8 cellular contexts compared by ENCODE assay signal in genomic region chr14:105397350-105397931, GRCh38. TPM values are rescaled to one million over a fixed set of nuclear protein-coding genes. Genes with fewer than 3 reads are reported as not detected.
A peak's percentile ranks its signal among the peaks of the same experiment; 100 is the strongest.
DNase-seq lines count a peak whose midpoint lies in the region; ATAC-seq and TF ChIP-seq lines count a peak whose summit lies in the region.

No MANE protein-coding gene starts in this region.

- H3K4me3 ChIP-seq in cardiac fibroblast (replicated peaks in 1 of 2; ENCODE audit: low read depth in 2 of 2, low read length in 2 of 2) (peak overlapping the region; percentile 73), mucosa of descending colon (no peak overlapping the region), vagina (peak overlapping the region; percentile 82 to 95)

- CTCF ChIA-PET in GM10248 (lab: Yijun Ruan, JAX) = interaction anchor here (1.0 to 3.7 kb wide), 4 partner anchors 27 to 134 kb away, joined by 3 to 13 read pairs (median 3); no protein-coding TSS in a partner anchor

- H3K4me1 Mint-ChIP-seq in activated naive CD4-positive, alpha-beta T cell treated with anti-CD3 and anti-CD28 coated beads, Interleukin-2, amount 50 U/mL, for 24 hours = peaks cover 15% of the 10 kb centered on the region

- peak overlapping the region; percentile 91 for H3K4me3 Mint-ChIP-seq in activated naive CD4-positive, alpha-beta T cell treated with anti-CD3 and anti-CD28 coated beads, Interleukin-2, amount 50 U/mL, for 24 hours

- no peak for DNase-seq in activated naive CD4-positive, alpha-beta T cell treated with anti-CD3 and anti-CD28 coated beads, Interleukin-2, amount 50 U/mL, for 16 hours
- DNase-seq in cardiac fibroblast (ENCODE audit: low read depth in 2 of 2) (no peak), mucosa of descending colon (peak in 2 of 3 donors; percentile 45 to 57), vagina (ENCODE audit: extremely low spot score in 2 of 2) (no peak), NCI-H1417 treated with DMSO at 0.1 percent for 48 hours (lab: John Stamatoyannopoulos, UW) (no peak), GM10248 (ENCODE audit: extremely low spot score) (no peak)

- H3K36me3 ChIP-seq in mucosa of descending colon (ENCODE audit: low read depth) (no peaks in the 10 kb centered on the region), vagina (peaks cover 0 to 8% of the 10 kb centered on the region in 2 donors)

- H3K9me3 ChIP-seq in mucosa of descending colon = no peaks in the 10 kb centered on the region
- no peaks in the 10 kb centered on the region for H3K9me3 ChIP-seq in vagina

- POLR2A ChIA-PET in GM10248 (lab: Yijun Ruan, JAX) = interaction anchor here (0.8 kb wide), 1 partner anchor 97 kb away, joined by 3 read pairs; the partner anchor contains the start of gene BRF1

- H3K27me3 ChIP-seq in vagina = no peaks in the 10 kb centered on the region

- H3K27me3 Mint-ChIP-seq in activated naive CD4-positive, alpha-beta T cell treated with anti-CD3 and anti-CD28 coated beads, Interleukin-2, amount 50 U/mL, for 24 hours = no peaks in the 10 kb centered on the region

- H3K36me3 Mint-ChIP-seq in activated naive CD4-positive, alpha-beta T cell treated with anti-CD3 and anti-CD28 coated beads, Interleukin-2, amount 50 U/mL, for 24 hours = peaks cover 12% of the 10 kb centered on the region

- H3K4me1 ChIP-seq in mucosa of descending colon (ENCODE audit: low read depth) (peaks cover 10% of the 10 kb centered on the region), vagina (peaks cover 27% of the 10 kb centered on the region)

- ATAC-seq in mucosa of descending colon (no peak), HG03280 (IDR thresholded peaks at IDR 0.05; ENCODE audit: unreplicated experiment) (no peak)

- H3K9me3 Mint-ChIP-seq in activated naive CD4-positive, alpha-beta T cell treated with anti-CD3 and anti-CD28 coated beads, Interleukin-2, amount 50 U/mL, for 24 hours = peaks cover 10% of the 10 kb centered on the region

- H3K27ac Mint-ChIP-seq in activated naive CD4-positive, alpha-beta T cell treated with anti-CD3 and anti-CD28 coated beads, Interleukin-2, amount 50 U/mL, for 24 hours = peak overlapping the region; percentile 93

- H3K27ac ChIP-seq in vagina = peak overlapping the region; percentile 83

- no peak for TF ChIP-seq POLR2A in vagina (IDR thresholded peaks at IDR 0.05)

- TF ChIP-seq CTCF in cardiac fibroblast (IDR thresholded peaks at IDR 0.05; ENCODE audit: low read depth, low read length) (no peak), mucosa of descending colon (IDR thresholded peaks at IDR 0.05) (no peak), vagina (IDR thresholded peaks at IDR 0.05) (no peak), GM10248 (IDR thresholded peaks at IDR 0.05; ENCODE audit: control extremely low read depth, extremely low read depth, low read depth, missing control alignments) (no peak)

- intact Hi-C loops in mucosa of descending colon (cut with DNase I, micrococcal nuclease) (no loop called here), vagina (cut with DNase I) (no loop called here)

RNA-seq across cellular contexts. Expression of gene TEX22, which starts 0.9 kb away (rescaled TPM):
- total RNA-seq in mucosa of descending colon (1 to 10 TPM in 1 of 3 donors, under 1 TPM in 2; 0.84 to 2.0 (median 0.95) TPM), vagina (not detected)

RNA-seq across cellular contexts. Expression of gene MTA1, which starts 22.2 kb away (rescaled TPM):
- total RNA-seq in mucosa of descending colon = 100 to 1,000 TPM in 1 of 3 donors, 10 to 100 TPM in 2; 76.4 to 105 (median 79.7) TPM
- 82.7 TPM for total RNA-seq in vagina

Comparison
In these comparisons a context has a peak if more than half of its experiments do, and no peak if none do; other contexts are left out.
1. DNase-seq: peak in mucosa of descending colon (2 of 3); none in activated naive CD4-positive, alpha-beta T cell treated with anti-CD3 and anti-CD28 coated beads, Interleukin-2, amount 50 U/mL, for 16 hours (single experiment), cardiac fibroblast (0 of 2), vagina (0 of 2), NCI-H1417 treated with DMSO at 0.1 percent for 48 hours (single experiment) and GM10248 (single experiment).